Comparison of ENCODE assay signal across 23 cellular contexts in genomic region chr16:23137818-23138217, GRCh38. TPM values are rescaled to one million over a fixed set of nuclear protein-coding genes. Genes with fewer than 3 reads are reported as not detected.
"Had no signal": no experiment of that assay in that cellular context is flagged by ENCODE, and none has a peak within 500 bp of the region (broad histone marks: within the 10 kb centered on the region; RNA-seq: fewer than 3 reads in every experiment).

No MANE protein-coding gene starts in this region.

- H3K9me3 ChIP-seq: Peyer's patch, SJCRH30 had no signal

- H3K4me1 ChIP-seq: SJCRH30 had no signal

- H3K27ac Mint-ChIP-seq: IgD-negative memory B cell had no signal

- H3K27me3 Mint-ChIP-seq: IgD-negative memory B cell had no signal

- DNase-seq: Kasumi-1, MV-4-11, NCI-H1048, NCI-H1105, NCI-H1417, NCI-H1436 treated with DMSO at 0.1 percent for 48 hours, NCI-H1694, NCI-H187 treated with DMSO at 0.1 percent for 48 hours, NCI-H2029 treated with DMSO at 0.1 percent for 48 hours, NCI-H2227 treated with DMSO at 0.1 percent for 48 hours, NCI-H524, NCI-H69, NCI-H774, PC-9, Peyer's patch, SHP77 treated with DMSO at 0.1 percent for 48 hours, SJCRH30 had no signal

- H3K27ac ChIP-seq: HL-60, KMS-11, PC-9, Peyer's patch, SJCRH30 had no signal

- H3K4me3 ChIP-seq: K562, PC-9, Peyer's patch, SJCRH30 had no signal

- H3K27me3 ChIP-seq: Peyer's patch, SJCRH30 had no signal

- H3K36me3 ChIP-seq: Peyer's patch, SJCRH30 had no signal

RNA-seq across cellular contexts. Expression of gene SCNN1G, which starts 44.7 kb away (rescaled TPM):
- total RNA-seq: K562, NCI-H460, PC-9, RPMI7951, SJCRH30 had no signal
- polyA plus RNA-seq: IgD-negative memory B cell, K562 had no signal
